11 cellular contexts compared by ENCODE assay signal in genomic region chr14:95577067-95577800, GRCh38. TPM values are rescaled to one million over a fixed set of nuclear protein-coding genes. Genes with fewer than 3 reads are reported as not detected.
DNase-seq lines count a peak whose midpoint lies in the region; ATAC-seq and TF ChIP-seq lines count a peak whose summit lies in the region.
"Had no signal": no experiment of that assay in that cellular context is flagged by ENCODE, and none has a peak within 500 bp of the region (broad histone marks: within the 10 kb centered on the region; RNA-seq: fewer than 3 reads in every experiment).

No MANE protein-coding gene starts in this region.

- H3K79me2 ChIP-seq in SU-DHL-6 (ENCODE audit: insufficient read depth, low read length), result no peaks in the 10 kb centered on the region
- H3K79me2 ChIP-seq in mammary epithelial cell (ENCODE audit: insufficient read depth, low read length), result no peaks in the 10 kb centered on the region

- BruUV-seq in mammary epithelial cell (replicated peaks; lab: Mats Ljungman, UMichigan), result no TSS peak

- H3K9me2 ChIP-seq in SU-DHL-6 (replicated peaks; ENCODE audit: insufficient read depth, low read length), result no peaks in the 10 kb centered on the region

- DNase-seq in mammary epithelial cell (no peak), NCI-H1417 (lab: John Stamatoyannopoulos, UW) (no peak), NCI-H2081 (lab: John Stamatoyannopoulos, UW) (no peak), NCI-H748 treated with DMSO at 0.1 percent for 48 hours (lab: John Stamatoyannopoulos, UW) (no peak)
- DNase-seq: CD4-positive, CD25-positive, alpha-beta regulatory T cell; NCI-H2029; SHP77 treated with DMSO at 0.1 percent for 48 hours had no signal

- in situ Hi-C loops in mammary epithelial cell (cut with MboI; ENCODE audit: low sequenced_read_pairs in 2 of 2), result no loop called here

- TF ChIP-seq CTCF in SU-DHL-6 (IDR thresholded peaks at IDR 0.05; ENCODE audit: insufficient read depth, low read length, poor library complexity, severe bottlenecking), result no peak
- TF ChIP-seq CTCF in mammary epithelial cell (conservative IDR thresholded peaks at IDR 0.05 in 1 of 2, IDR thresholded peaks at IDR 0.05 in 1 of 2; ENCODE audit: extremely low read depth in 1 of 2, insufficient read depth in 1 of 2, low read depth in 1 of 2, low read length in 2 of 2), result no peak

- H3K4me3 ChIP-seq in SU-DHL-6 (ENCODE audit: insufficient read depth, low read length, poor library complexity, severe bottlenecking), result peak overlapping the region; percentile 24
- H3K4me3 ChIP-seq in mammary epithelial cell (replicated peaks in 1 of 3; ENCODE audit: insufficient read depth in 1 of 3, low read depth in 2 of 3, low read length in 3 of 3), result no peak overlapping the region

- H3K4me1 ChIP-seq in mammary epithelial cell (ENCODE audit: insufficient read depth, low read length), result no peaks in the 10 kb centered on the region

- H3K27ac ChIP-seq in SU-DHL-6 (ENCODE audit: low read depth, low read length) (peak overlapping the region; percentile 85), mammary epithelial cell (ENCODE audit: insufficient read depth, low read depth, low read length) (no peak overlapping the region)

- peak overlapping the region; percentile 69 for H3K4me2 ChIP-seq in SU-DHL-6 (ENCODE audit: low read depth, low read length, poor library complexity, severe bottlenecking)
- H3K4me2 ChIP-seq in mammary epithelial cell (ENCODE audit: insufficient read depth, low read depth, low read length), result no peak overlapping the region

- no peak overlapping the region for H2AFZ ChIP-seq in SU-DHL-6 (ENCODE audit: low read depth, low read length, severe bottlenecking)
- no peak overlapping the region for H2AFZ ChIP-seq in mammary epithelial cell (ENCODE audit: low read depth, low read length)

- 64% methylated on average over 12 of the region's 12 CpGs for WGBS in mammary epithelial cell (ENCODE audit: low coverage, missing lambda C conversion rate)

- H3K9me3 ChIP-seq in SU-DHL-6 (ENCODE audit: insufficient read depth, low read length) (no peaks in the 10 kb centered on the region), mammary epithelial cell (replicated peaks; ENCODE audit: insufficient read depth, low read length) (no peaks in the 10 kb centered on the region)

- ATAC-seq in GM18499 (IDR thresholded peaks at IDR 0.05; ENCODE audit: insufficient read depth, unreplicated experiment) (peak; percentile 97), GM21360 (IDR thresholded peaks at IDR 0.05; ENCODE audit: unreplicated experiment) (peak; percentile 95), HG03045 (IDR thresholded peaks at IDR 0.05; ENCODE audit: unreplicated experiment) (peak; percentile 97)

- H3K27me3 ChIP-seq in SU-DHL-6 (ENCODE audit: low read length) (no peaks in the 10 kb centered on the region), mammary epithelial cell (ENCODE audit: insufficient read depth, low read length) (peaks cover 3% of the 10 kb centered on the region)

- H3K36me3 ChIP-seq in SU-DHL-6 (ENCODE audit: low read length) (no peaks in the 10 kb centered on the region), mammary epithelial cell (ENCODE audit: insufficient read depth, low read length) (no peaks in the 10 kb centered on the region)

- intact Hi-C loops in mammary epithelial cell (cut with micrococcal nuclease), result no loop called here

- H3F3A ChIP-seq in SU-DHL-6 (ENCODE audit: insufficient read depth), result peaks cover 5% of the 10 kb centered on the region; the same call in 1 of the 2 replicates

- no peaks in the 10 kb centered on the region for H4K20me1 ChIP-seq in SU-DHL-6 (ENCODE audit: low read depth, low read length)
- no peaks in the 10 kb centered on the region for H4K20me1 ChIP-seq in mammary epithelial cell (ENCODE audit: insufficient read depth, low read length)

- CTCF ChIA-PET in mammary epithelial cell (lab: Charles Lee; ENCODE audit: low non-redundant PET), result no interaction called here

- dilution Hi-C loops in mammary epithelial cell (cut with HindIII; ENCODE audit: low sequenced_read_pairs), result loop anchor here (10.0 kb wide), 1 partner anchor 408 kb away; no protein-coding TSS in a partner anchor

- peak overlapping the region; percentile 20; the same call in 1 of the 2 replicates for H3K9ac ChIP-seq in SU-DHL-6 (ENCODE audit: low read length)
- H3K9ac ChIP-seq in mammary epithelial cell (ENCODE audit: insufficient read depth, low read length), result no peak overlapping the region

RNA-seq across cellular contexts. Expression of gene GLRX5, which starts 42.4 kb away (rescaled TPM):
- total RNA-seq in mammary epithelial cell, result 10 to 100 TPM; 21.2 to 34.6 TPM
- 30.5 TPM for polyA plus RNA-seq in mammary epithelial cell
- 17.2 TPM for polyA minus RNA-seq in mammary epithelial cell
